Comparison of ENCODE assay signal across 35 cellular contexts in the genomic region with DNA sequence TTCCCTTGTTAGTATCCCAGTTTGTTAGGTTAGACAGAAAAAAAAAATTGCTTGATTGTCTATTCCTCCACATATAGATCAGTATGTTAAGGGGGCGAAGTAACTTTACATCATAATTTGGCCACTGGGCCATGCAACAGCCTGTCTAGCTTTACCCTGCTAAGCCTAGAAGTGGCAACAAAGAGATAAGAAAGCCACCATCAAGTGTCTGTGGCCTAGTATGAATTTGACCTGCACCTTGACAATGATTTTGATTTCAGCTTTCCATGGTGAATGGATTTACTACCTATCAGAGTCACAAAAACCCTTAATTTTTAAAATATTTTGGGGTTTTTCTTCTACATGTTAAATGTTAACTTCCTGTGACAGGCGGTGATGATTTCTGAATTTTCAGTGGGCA.
"Had no signal": no experiment of that assay in that cellular context is flagged by ENCODE, and none has a peak within 500 bp of the region (broad histone marks: within the 10 kb centered on the region; RNA-seq: fewer than 3 reads in every experiment).

No MANE protein-coding gene starts in this region.

- DNase-seq: Karpas-422, Kasumi-1, KG1, MG63, MM.1S, MV-4-11, NCI-H1048, NCI-H1092, NCI-H1092 treated with DMSO at 0.1 percent for 48 hours, NCI-H1105, NCI-H1105 treated with DMSO at 0.1 percent for 48 hours, NCI-H1417, NCI-H1417 treated with DMSO at 0.1 percent for 48 hours, NCI-H1436, NCI-H1436 treated with DMSO at 0.1 percent for 48 hours, NCI-H146, NCI-H1694, NCI-H1694 treated with DMSO at 0.1 percent for 48 hours, NCI-H187, NCI-H187 treated with DMSO at 0.1 percent for 48 hours, NCI-H1930, NCI-H2029, NCI-H2029 treated with DMSO at 0.1 percent for 48 hours, NCI-H2081, NCI-H2081 treated with DMSO at 0.1 percent for 48 hours, NCI-H2107, NCI-H2171, NCI-H2171 treated with DMSO at 0.1 percent for 48 hours, NCI-H2227 treated with DMSO at 0.1 percent for 48 hours, NCI-H226, NCI-H345, NCI-H446, NCI-H446 treated with DMSO at 0.1 percent for 48 hours, NCI-H510A had no signal

- H3K4me3 ChIP-seq: MG63 had no signal

- H3K36me3 ChIP-seq: MG63 had no signal

- H3K27me3 ChIP-seq: MG63 had no signal

- H3K9ac ChIP-seq: KMS-11 had no signal

- H3K9me3 ChIP-seq: MG63 had no signal

- H3K27ac ChIP-seq: KMS-11 had no signal

- H3K4me2 ChIP-seq: KMS-11 had no signal
